21 cellular contexts compared by ENCODE assay signal in genomic region chr19:10091370-10091687, GRCh38. TPM values are rescaled to one million over a fixed set of nuclear protein-coding genes. Genes with fewer than 3 reads are reported as not detected.
DNase-seq lines count a peak whose midpoint lies in the region; ATAC-seq, FAIRE-seq and TF ChIP-seq lines count a peak whose summit lies in the region.
"Had no signal": no experiment of that assay in that cellular context is flagged by ENCODE, and none has a peak within 500 bp of the region (broad histone marks: within the 10 kb centered on the region; RNA-seq: fewer than 3 reads in every experiment).

No MANE protein-coding gene starts in this region.

- no peak overlapping the region for H3K4me3 Mint-ChIP-seq in activated CD8-positive, alpha-beta memory T cell treated with anti-CD3 and anti-CD28 coated beads, Interleukin-2, amount 10 ng/mL, durations not matched to agents 7 days and 5 days
- no peak overlapping the region for H3K4me3 Mint-ChIP-seq in stimulated activated effector memory CD8-positive, alpha-beta T cell treated with anti-CD3 and anti-CD28 coated beads, Interleukin-12 subunit alpha, Interleukin-12 subunit beta, amount 100 ng/mL, for 72 hours
- H3K4me3 Mint-ChIP-seq: HFFc6 had no signal

- peaks cover 9% of the 10 kb centered on the region for H3K36me3 ChIP-seq in OCI-LY7 (ENCODE audit: insufficient read depth, low read length)
- peaks cover 5 to 11% of the 10 kb centered on the region in 2 donors for H3K36me3 ChIP-seq in kidney (ENCODE audit: control insufficient read depth in 1 of 2, insufficient read depth in 2 of 2, low read length in 2 of 2)

- FAIRE-seq in kidney (lab: Jason Lieb, UNC): no peak
- FAIRE-seq: D721Med, H54, RCC 7860 had no signal

- H3K9ac ChIP-seq in kidney (ENCODE audit: low read length in 2 of 2): no peak overlapping the region

- H3K36me3 Mint-ChIP-seq in activated CD8-positive, alpha-beta memory T cell treated with anti-CD3 and anti-CD28 coated beads, Interleukin-2, amount 10 ng/mL, durations not matched to agents 7 days and 5 days: peaks cover 60% of the 10 kb centered on the region
- peaks cover 85% of the 10 kb centered on the region for H3K36me3 Mint-ChIP-seq in stimulated activated effector memory CD8-positive, alpha-beta T cell treated with anti-CD3 and anti-CD28 coated beads, Interleukin-12 subunit alpha, Interleukin-12 subunit beta, amount 100 ng/mL, for 72 hours

- peak overlapping the region; percentile 81 for H3K27ac Mint-ChIP-seq in activated CD8-positive, alpha-beta memory T cell treated with anti-CD3 and anti-CD28 coated beads, Interleukin-2, amount 10 ng/mL, durations not matched to agents 7 days and 5 days
- peak overlapping the region; percentile 80 for H3K27ac Mint-ChIP-seq in stimulated activated effector memory CD8-positive, alpha-beta T cell treated with anti-CD3 and anti-CD28 coated beads, Interleukin-12 subunit alpha, Interleukin-12 subunit beta, amount 100 ng/mL, for 72 hours
- H3K27ac Mint-ChIP-seq: HFFc6 had no signal

- no peaks in the 10 kb centered on the region for H3K9me2 ChIP-seq in OCI-LY7 (ENCODE audit: insufficient read depth, low read length)

- no peaks in the 10 kb centered on the region for H4K20me1 ChIP-seq in OCI-LY7 (ENCODE audit: insufficient read depth, low read length)

- H3K27ac ChIP-seq in OCI-LY7 (ENCODE audit: low read depth, low read length, poor library complexity, severe bottlenecking): peak overlapping the region; percentile 62
- H3K27ac ChIP-seq in kidney (ENCODE audit: low read depth in 2 of 2, low read length in 2 of 2): no peak overlapping the region
- H3K27ac ChIP-seq: SK-N-MC had no signal

- no peak overlapping the region; the same call in 1 of the 2 replicates for H2AFZ ChIP-seq in OCI-LY7 (ENCODE audit: low read length)

- peak overlapping the region; percentile 58; the same call in 1 of the 2 replicates for H3K4me2 ChIP-seq in OCI-LY7 (ENCODE audit: low read length)

- CTCF ChIA-PET in activated CD8-positive, alpha-beta memory T cell treated with anti-CD3 and anti-CD28 coated beads, Interleukin-2, amount 10 ng/mL, durations not matched to agents 7 days and 5 days (lab: Charles Lee): no interaction called here
- CTCF ChIA-PET in OCI-LY7 (lab: Charles Lee; ENCODE audit: unreplicated experiment): no interaction called here

- BruUV-seq in OCI-LY7 (replicated peaks; lab: Mats Ljungman, UMichigan): no TSS peak

- H3K4me1 Mint-ChIP-seq in activated CD8-positive, alpha-beta memory T cell treated with anti-CD3 and anti-CD28 coated beads, Interleukin-2, amount 10 ng/mL, durations not matched to agents 7 days and 5 days: peaks cover 45% of the 10 kb centered on the region
- peaks cover 33% of the 10 kb centered on the region for H3K4me1 Mint-ChIP-seq in stimulated activated effector memory CD8-positive, alpha-beta T cell treated with anti-CD3 and anti-CD28 coated beads, Interleukin-12 subunit alpha, Interleukin-12 subunit beta, amount 100 ng/mL, for 72 hours

- no peak for ATAC-seq in activated CD8-positive, alpha-beta memory T cell treated with anti-CD3 and anti-CD28 coated beads, Interleukin-2, amount 10 ng/mL, durations not matched to agents 7 days and 5 days
- no peak for ATAC-seq in stimulated activated effector memory CD8-positive, alpha-beta T cell treated with anti-CD3 and anti-CD28 coated beads, Interleukin-12 subunit alpha, Interleukin-12 subunit beta, amount 100 ng/mL, for 72 hours
- ATAC-seq in HG02798 (IDR thresholded peaks at IDR 0.05; ENCODE audit: poor library complexity, unreplicated experiment): no peak
- ATAC-seq in HG02642 (IDR thresholded peaks at IDR 0.05; ENCODE audit: poor library complexity, unreplicated experiment): no peak

- H3K9me3 Mint-ChIP-seq in activated CD8-positive, alpha-beta memory T cell treated with anti-CD3 and anti-CD28 coated beads, Interleukin-2, amount 10 ng/mL, durations not matched to agents 7 days and 5 days (ENCODE audit: low read depth): no peaks in the 10 kb centered on the region
- no peaks in the 10 kb centered on the region for H3K9me3 Mint-ChIP-seq in stimulated activated effector memory CD8-positive, alpha-beta T cell treated with anti-CD3 and anti-CD28 coated beads, Interleukin-12 subunit alpha, Interleukin-12 subunit beta, amount 100 ng/mL, for 72 hours
- H3K9me3 Mint-ChIP-seq: HFFc6 had no signal

- peaks cover 3% of the 10 kb centered on the region; the same call in 1 of the 2 replicates for H3K79me2 ChIP-seq in OCI-LY7 (ENCODE audit: insufficient read depth, low read depth, low read length)

- H3K9me3 ChIP-seq in OCI-LY7 (ENCODE audit: low read length): no peaks in the 10 kb centered on the region
- peaks cover 0 to 2% of the 10 kb centered on the region in 2 donors for H3K9me3 ChIP-seq in kidney (ENCODE audit: control insufficient read depth in 1 of 2, low read length in 2 of 2)

- TF ChIP-seq CTCF in OCI-LY7 (conservative IDR thresholded peaks at IDR 0.05; ENCODE audit: low read length) (no peak), kidney (IDR thresholded peaks at IDR 0.05; ENCODE audit: borderline replicate concordance, extremely low read depth, insufficient read depth) (no peak)

- no peak for DNase-seq in activated CD8-positive, alpha-beta memory T cell treated with anti-CD3 and anti-CD28 coated beads, Interleukin-2, amount 10 ng/mL, durations not matched to agents 7 days and 5 days
- DNase-seq in activated CD8-positive, alpha-beta memory T cell treated with anti-CD3 and anti-CD28 coated beads, Interleukin-2, amount 50 U/mL, for 4 hours: no peak
- DNase-seq in OCI-LY7 (ENCODE audit: low spot score): no peak
- DNase-seq in kidney: peak; percentile 80
- no peak for DNase-seq in stimulated activated effector memory CD8-positive, alpha-beta T cell treated with anti-CD3 and anti-CD28 coated beads, Interleukin-12 subunit alpha, Interleukin-12 subunit beta, amount 100 ng/mL, for 72 hours (ENCODE audit: low spot score in 2 of 2)
- no peak for DNase-seq in RPMI8226
- DNase-seq: CD8-positive, alpha-beta memory T cell; HFFc6; MM.1S; NCI-H1092 treated with DMSO at 0.1 percent for 48 hours; NCI-H146; NCI-H2029 treated with DMSO at 0.1 percent for 48 hours; NCI-H2171 treated with DMSO at 0.1 percent for 48 hours; NCI-H446 treated with DMSO at 0.1 percent for 48 hours; SHP77 had no signal

- H3K4me1 ChIP-seq in OCI-LY7 (ENCODE audit: insufficient read depth, low read length, poor library complexity, severe bottlenecking) (peaks cover 24% of the 10 kb centered on the region), kidney (ENCODE audit: control insufficient read depth in 1 of 2, insufficient read depth in 1 of 2, low read depth in 1 of 2, low read length in 2 of 2) (peaks cover 4 to 6% of the 10 kb centered on the region in 2 donors)

- no peaks in the 10 kb centered on the region for H3K27me3 Mint-ChIP-seq in activated CD8-positive, alpha-beta memory T cell treated with anti-CD3 and anti-CD28 coated beads, Interleukin-2, amount 10 ng/mL, durations not matched to agents 7 days and 5 days
- H3K27me3 Mint-ChIP-seq: CD8-positive, alpha-beta memory T cell had no signal

- POLR2A ChIA-PET in OCI-LY7 (lab: Charles Lee): no interaction called here

- H3K4me3 ChIP-seq in OCI-LY7 (ENCODE audit: low read depth, low read length, poor library complexity, severe bottlenecking): no peak overlapping the region
- no peak overlapping the region for H3K4me3 ChIP-seq in kidney (ENCODE audit: low read length in 2 of 2)
- H3K4me3 ChIP-seq: SK-N-MC had no signal

- intact Hi-C loops in OCI-LY7 (cut with micrococcal nuclease; ENCODE audit: unreplicated experiment) (no loop called here), kidney (cut with DNase I) (no loop called here)

RNA-seq across cellular contexts. Expression of gene SHFL, which starts 5.2 kb away (rescaled TPM):
- 100 to 1,000 TPM in 1 of 2 experiments, 10 to 100 TPM in 1; 95.3 to 146 TPM for total RNA-seq in activated CD8-positive, alpha-beta memory T cell treated with anti-CD3 and anti-CD28 coated beads, Interleukin-2, amount 10 ng/mL, durations not matched to agents 7 days and 5 days
- 21.9 and 32.9 TPM in 2 replicates for total RNA-seq in OCI-LY7 (2014; rRNA removed; shearing (Covaris generic))
- total RNA-seq in OCI-LY7 (2022) (28.5 and 30.9 TPM in 2 replicates), kidney (42.5 TPM)
- 36.4 TPM for polyA plus RNA-seq in kidney (ENCODE audit: insufficient read depth, low read depth, low replicate concordance)

RNA-seq across cellular contexts. Expression of gene ANGPTL6, which starts 11.1 kb away (rescaled TPM):
- 1 to 10 TPM; 2.7 to 3.3 TPM for total RNA-seq in activated CD8-positive, alpha-beta memory T cell treated with anti-CD3 and anti-CD28 coated beads, Interleukin-2, amount 10 ng/mL, durations not matched to agents 7 days and 5 days
- 7.3 and 8.4 TPM in 2 replicates for total RNA-seq in OCI-LY7 (2014; rRNA removed; shearing (Covaris generic))
- total RNA-seq in OCI-LY7 (2022): 8.3 and 10.1 TPM in 2 replicates
- total RNA-seq in kidney: 0.35 TPM
- 0.37 TPM for polyA plus RNA-seq in kidney (ENCODE audit: insufficient read depth, low read depth, low replicate concordance)

RNA-seq across cellular contexts. Expression of gene PPAN, which starts 14.8 kb away (rescaled TPM):
- 100 to 1,000 TPM in 1 of 2 experiments, 10 to 100 TPM in 1; 98.5 to 115 TPM for total RNA-seq in activated CD8-positive, alpha-beta memory T cell treated with anti-CD3 and anti-CD28 coated beads, Interleukin-2, amount 10 ng/mL, durations not matched to agents 7 days and 5 days
- total RNA-seq in OCI-LY7 (2014; rRNA removed; shearing (Covaris generic)): 77.1 and 85.8 TPM in 2 replicates
- 88.3 and 116 TPM in 2 replicates for total RNA-seq in OCI-LY7 (2022)
- 43.2 TPM for total RNA-seq in kidney
- 25.2 TPM for polyA plus RNA-seq in kidney (ENCODE audit: insufficient read depth, low read depth, low replicate concordance)

RNA-seq across cellular contexts. Expression of gene P2RY11, which starts 20.2 kb away (rescaled TPM):
- total RNA-seq in activated CD8-positive, alpha-beta memory T cell treated with anti-CD3 and anti-CD28 coated beads, Interleukin-2, amount 10 ng/mL, durations not matched to agents 7 days and 5 days: 10 to 100 TPM; 36.0 to 43.7 TPM
- 8.8 and 11.9 TPM in 2 replicates for total RNA-seq in OCI-LY7 (2014; rRNA removed; shearing (Covaris generic))
- total RNA-seq in OCI-LY7 (2022) (31.1 and 43.3 TPM in 2 replicates), kidney (17.3 TPM)
- 3.7 TPM for polyA plus RNA-seq in kidney (ENCODE audit: insufficient read depth, low read depth, low replicate concordance)

RNA-seq across cellular contexts. Expression of gene EIF3G, which starts 28.4 kb away (rescaled TPM):
- 100 to 1,000 TPM; 216 to 256 TPM for total RNA-seq in activated CD8-positive, alpha-beta memory T cell treated with anti-CD3 and anti-CD28 coated beads, Interleukin-2, amount 10 ng/mL, durations not matched to agents 7 days and 5 days
- 255 and 287 TPM in 2 replicates for total RNA-seq in OCI-LY7 (2014; rRNA removed; shearing (Covaris generic))
- total RNA-seq in OCI-LY7 (2022): 256 TPM in 2 replicates
- 172 TPM for total RNA-seq in kidney
- 212 TPM for polyA plus RNA-seq in kidney (ENCODE audit: insufficient read depth, low read depth, low replicate concordance)
